In genomic region chr2:242032780-242033656, GRCh38 we compare ENCODE assay signal across 28 cellular contexts.
DNase-seq lines count a peak whose midpoint lies in the region; ATAC-seq and TF ChIP-seq lines count a peak whose summit lies in the region.
"Had no signal": no experiment of that assay in that cellular context is flagged by ENCODE, and none has a peak within 500 bp of the region (broad histone marks: within the 10 kb centered on the region; RNA-seq: fewer than 3 reads in every experiment).

No MANE protein-coding gene starts in this region.

- H2BK5ac ChIP-seq in mesendoderm (ENCODE audit: low read length): no peak overlapping the region

- H2AK5ac ChIP-seq in mesendoderm (ENCODE audit: low read length): no peak overlapping the region

- no peaks in the 10 kb centered on the region for H3K79me1 ChIP-seq in mesendoderm (ENCODE audit: low read length)

- peaks cover 56% of the 10 kb centered on the region for H3K4me1 Mint-ChIP-seq in activated naive CD4-positive, alpha-beta T cell treated with anti-CD3 and anti-CD28 coated beads, Interleukin-2, amount 50 U/mL, for 24 hours
- peaks cover 33% of the 10 kb centered on the region for H3K4me1 Mint-ChIP-seq in T-helper 17 cell
- H3K4me1 Mint-ChIP-seq in type B pancreatic cell (ENCODE audit: unreplicated experiment): no peaks in the 10 kb centered on the region
- H3K4me1 Mint-ChIP-seq in T-helper 2 cell treated with Interferon-gamma antibody and Interleukin-4, amounts not matched to agents 5 μg/mL and 100 μg/mL, for 36 hours (ENCODE audit: low read depth): peaks cover 14% of the 10 kb centered on the region

- no peak overlapping the region for H4K8ac ChIP-seq in mesendoderm (ENCODE audit: low read depth, low read length)

- no peak overlapping the region for H3K9ac ChIP-seq in mesendoderm (ENCODE audit: low read length)

- no peak overlapping the region for H3K4me3 Mint-ChIP-seq in activated naive CD4-positive, alpha-beta T cell treated with anti-CD3 and anti-CD28 coated beads, Interleukin-2, amount 50 U/mL, for 24 hours
- no peak overlapping the region for H3K4me3 Mint-ChIP-seq in T-helper 17 cell
- H3K4me3 Mint-ChIP-seq in type B pancreatic cell: no peak overlapping the region
- H3K4me3 Mint-ChIP-seq in T-helper 2 cell treated with Interferon-gamma antibody and Interleukin-4, amounts not matched to agents 5 μg/mL and 100 μg/mL, for 36 hours: no peak overlapping the region
- H3K4me3 Mint-ChIP-seq: dendritic cell treated with granulocyte-macrophage colony-stimulating factor and Interleukin-4, amounts not matched to agents 40 ng/mL and 50 ng/mL, for 4 days had no signal

- H3K36me3 ChIP-seq in mesendoderm (ENCODE audit: control insufficient read depth, insufficient read depth, low read length): no peaks in the 10 kb centered on the region
- H3K36me3 ChIP-seq: BE2C, esophagus squamous epithelium, SJCRH30, tibial nerve had no signal

- no peaks in the 10 kb centered on the region for H3K79me2 ChIP-seq in mesendoderm (ENCODE audit: control insufficient read depth, insufficient read depth, low read length)

- DNase-seq in activated naive CD4-positive, alpha-beta T cell treated with anti-CD3 and anti-CD28 coated beads, Interleukin-2, amount 50 U/mL, for 16 hours: no peak
- DNase-seq in T-helper 17 cell (no peak), mesendoderm (no peak), type B pancreatic cell (ENCODE audit: extremely low spot score, unreplicated experiment) (peak; percentile 61), OCI-M1 (lab: John Stamatoyannopoulos, UW) (no peak), foreskin melanocyte (no peak)
- DNase-seq in T-helper 2 cell treated with Interferon-gamma antibody and Interleukin-4, amounts not matched to agents 5 μg/mL and 100 μg/mL, for 36 hours (ENCODE audit: low spot score): no peak
- DNase-seq: activated CD8-positive, alpha-beta memory T cell treated with anti-CD3 and anti-CD28 coated beads for 24 hours; activated naive CD4-positive, alpha-beta T cell; activated T-cell treated with anti-CD3 and anti-CD28 coated beads, Interleukin-2, amount 50 U/mL, for 48 hours; BE2C; DMS79 treated with DMSO at 0.1 percent for 48 hours; esophagus squamous epithelium; GF-D8; H7; left cardiac atrium; naive B cell; NCI-H1105; NCI-H1930; NCI-H524; retina; SJCRH30 had no signal

- no peak overlapping the region for H3K27ac ChIP-seq in mesendoderm (ENCODE audit: low read depth, low read length)
- H3K27ac ChIP-seq: A549, esophagus squamous epithelium, SJCRH30, tibial nerve had no signal

- H3K27me3 Mint-ChIP-seq in activated naive CD4-positive, alpha-beta T cell treated with anti-CD3 and anti-CD28 coated beads, Interleukin-2, amount 50 U/mL, for 24 hours: no peaks in the 10 kb centered on the region
- H3K27me3 Mint-ChIP-seq in T-helper 17 cell: peaks cover 34% of the 10 kb centered on the region
- H3K27me3 Mint-ChIP-seq in type B pancreatic cell: peaks cover 40% of the 10 kb centered on the region
- H3K27me3 Mint-ChIP-seq in T-helper 2 cell treated with Interferon-gamma antibody and Interleukin-4, amounts not matched to agents 5 μg/mL and 100 μg/mL, for 36 hours (ENCODE audit: low read depth): peaks cover 66% of the 10 kb centered on the region

- no peak overlapping the region for H3K4me2 ChIP-seq in mesendoderm (ENCODE audit: low read length)
- H3K4me2 ChIP-seq: A549, smooth muscle cell had no signal

- H2BK120ac ChIP-seq in mesendoderm (ENCODE audit: low read depth, low read length): no peak overlapping the region

- no peak overlapping the region for H3K4ac ChIP-seq in mesendoderm (ENCODE audit: low read depth, low read length)

- H3K4me3 ChIP-seq in mesendoderm (ENCODE audit: low read length): no peak overlapping the region
- H3K4me3 ChIP-seq: A549, esophagus squamous epithelium, SJCRH30, smooth muscle cell, tibial nerve had no signal

- no peaks in the 10 kb centered on the region for H3K9me3 ChIP-seq in T-helper 17 cell (ENCODE audit: control insufficient read depth, low read length, poor library complexity, severe bottlenecking)
- H3K9me3 ChIP-seq: A549, BE2C, esophagus squamous epithelium, SJCRH30, tibial nerve had no signal

- H3K18ac ChIP-seq in mesendoderm (ENCODE audit: low read length): no peak overlapping the region

- peak overlapping the region; percentile 7 for H3K56ac ChIP-seq in mesendoderm (ENCODE audit: low read length)

- H3K27ac Mint-ChIP-seq in activated naive CD4-positive, alpha-beta T cell treated with anti-CD3 and anti-CD28 coated beads, Interleukin-2, amount 50 U/mL, for 24 hours: peak overlapping the region; percentile 70
- H3K27ac Mint-ChIP-seq in T-helper 17 cell: peak overlapping the region; percentile 80
- no peak overlapping the region for H3K27ac Mint-ChIP-seq in type B pancreatic cell
- no peak overlapping the region for H3K27ac Mint-ChIP-seq in T-helper 2 cell treated with Interferon-gamma antibody and Interleukin-4, amounts not matched to agents 5 μg/mL and 100 μg/mL, for 36 hours
- H3K27ac Mint-ChIP-seq: dendritic cell treated with granulocyte-macrophage colony-stimulating factor and Interleukin-4, amounts not matched to agents 40 ng/mL and 50 ng/mL, for 4 days; memory B cell had no signal

- ATAC-seq in T-helper 17 cell: no peak
- ATAC-seq: A549, left cardiac atrium had no signal

- no peaks in the 10 kb centered on the region for H3K4me1 ChIP-seq in mesendoderm (ENCODE audit: control insufficient read depth, low read depth, low read length)
- H3K4me1 ChIP-seq: A549, BE2C, esophagus squamous epithelium, SJCRH30 had no signal

- peaks cover 21% of the 10 kb centered on the region for H3K36me3 Mint-ChIP-seq in activated naive CD4-positive, alpha-beta T cell treated with anti-CD3 and anti-CD28 coated beads, Interleukin-2, amount 50 U/mL, for 24 hours
- H3K36me3 Mint-ChIP-seq in T-helper 17 cell (ENCODE audit: low read depth) (peaks cover 2% of the 10 kb centered on the region), type B pancreatic cell (no peaks in the 10 kb centered on the region)
- no peaks in the 10 kb centered on the region for H3K36me3 Mint-ChIP-seq in T-helper 2 cell treated with Interferon-gamma antibody and Interleukin-4, amounts not matched to agents 5 μg/mL and 100 μg/mL, for 36 hours (ENCODE audit: low read depth)

- WGBS in mesendoderm (ENCODE audit: extremely low coverage, insufficient coverage, low lambda C conversion rate): no CpG with 5 or more reads among the region's 20 CpGs

- no peak overlapping the region for H3K23ac ChIP-seq in mesendoderm (ENCODE audit: low read length)

- no peak overlapping the region for H2BK15ac ChIP-seq in mesendoderm (replicated peaks; ENCODE audit: low read depth)

- H3K9me3 Mint-ChIP-seq in activated naive CD4-positive, alpha-beta T cell treated with anti-CD3 and anti-CD28 coated beads, Interleukin-2, amount 50 U/mL, for 24 hours: no peaks in the 10 kb centered on the region
- H3K9me3 Mint-ChIP-seq in type B pancreatic cell: no peaks in the 10 kb centered on the region
- H3K9me3 Mint-ChIP-seq in T-helper 2 cell treated with Interferon-gamma antibody and Interleukin-4, amounts not matched to agents 5 μg/mL and 100 μg/mL, for 36 hours: no peaks in the 10 kb centered on the region
- H3K9me3 Mint-ChIP-seq: dendritic cell treated with granulocyte-macrophage colony-stimulating factor and Interleukin-4, amounts not matched to agents 40 ng/mL and 50 ng/mL, for 4 days; memory B cell; naive B cell had no signal

- no peaks in the 10 kb centered on the region for H3K27me3 ChIP-seq in mesendoderm (ENCODE audit: insufficient read depth, low read length, poor library complexity)

- no peak for TF ChIP-seq CTCF in type B pancreatic cell (conservative IDR thresholded peaks at IDR 0.05)

- no peak overlapping the region for H4K5ac ChIP-seq in mesendoderm (ENCODE audit: low read length)

Comparison
In these comparisons a context has a peak if more than half of its experiments do, and no peak if none do; other contexts are left out.
1. H3K27ac Mint-ChIP-seq: peak in activated naive CD4-positive, alpha-beta T cell treated with anti-CD3 and anti-CD28 coated beads, Interleukin-2, amount 50 U/mL, for 24 hours (single experiment) and T-helper 17 cell (single experiment); none in type B pancreatic cell (single experiment) and T-helper 2 cell treated with Interferon-gamma antibody and Interleukin-4, amounts not matched to agents 5 μg/mL and 100 μg/mL, for 36 hours (single experiment).